Comparison of ENCODE assay signal across 15 cellular contexts in the genomic region with DNA sequence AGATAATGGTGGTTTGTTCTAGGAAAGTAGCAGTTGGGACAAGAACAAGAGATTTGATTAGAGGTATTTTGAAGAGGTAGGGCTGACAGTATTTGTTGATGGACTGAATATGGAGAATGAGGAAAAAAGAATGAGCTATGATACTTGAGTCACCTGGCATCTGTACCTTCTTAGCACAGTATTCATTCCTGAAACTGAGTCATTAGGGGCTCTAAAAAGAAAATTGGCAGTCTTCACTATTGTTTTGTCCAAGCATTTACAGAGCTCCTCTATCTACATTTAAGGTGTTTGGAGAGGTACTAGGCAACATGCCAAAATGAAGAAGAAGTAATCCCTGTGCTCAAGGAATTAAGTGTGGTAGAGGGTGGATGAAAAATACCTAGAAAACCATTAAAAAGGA.
DNase-seq lines count a peak whose midpoint lies in the region; ATAC-seq, FAIRE-seq and TF ChIP-seq lines count a peak whose summit lies in the region.
"Had no signal": no experiment of that assay in that cellular context is flagged by ENCODE, and none has a peak within 500 bp of the region (broad histone marks: within the 10 kb centered on the region; RNA-seq: fewer than 3 reads in every experiment).

No MANE protein-coding gene starts in this region.

- no peaks in the 10 kb centered on the region for H3K27me3 Mint-ChIP-seq in activated CD4-positive, alpha-beta memory T cell treated with anti-CD3 and anti-CD28 coated beads for 36 hours

- H3K36me3 Mint-ChIP-seq in activated CD4-positive, alpha-beta memory T cell treated with anti-CD3 and anti-CD28 coated beads for 36 hours = no peaks in the 10 kb centered on the region
- H3K36me3 Mint-ChIP-seq: CD4-positive, alpha-beta memory T cell had no signal

- ATAC-seq in left lung (peak; percentile 46), HG02852 (IDR thresholded peaks at IDR 0.05; ENCODE audit: unreplicated experiment) (no peak)

- H2AFZ ChIP-seq in GM23248 = no peak overlapping the region
- no peak overlapping the region for H2AFZ ChIP-seq in endothelial cell of umbilical vein (ENCODE audit: low read depth, low read length)

- H3K9me3 ChIP-seq in GM23248 (ENCODE audit: low read depth) (no peaks in the 10 kb centered on the region), endothelial cell of umbilical vein (replicated peaks; ENCODE audit: control insufficient read depth, insufficient read depth, low read length) (no peaks in the 10 kb centered on the region), left lung (no peaks in the 10 kb centered on the region)
- H3K9me3 ChIP-seq: BLaER1, HAP-1 had no signal

- peak; percentile 73 for FAIRE-seq in endothelial cell of umbilical vein (lab: Jason Lieb, UNC)

- dilution Hi-C loops in endothelial cell of umbilical vein (cut with MboI; ENCODE audit: extremely low pct_ligation_motif_present, low sequenced_read_pairs) = no loop called here

- no peak overlapping the region for H3K9ac ChIP-seq in GM23248
- no peak overlapping the region for H3K9ac ChIP-seq in endothelial cell of umbilical vein (replicated peaks; ENCODE audit: extremely low read depth, insufficient read depth, low read length)
- H3K9ac ChIP-seq: BLaER1 had no signal

- H4K20me1 ChIP-seq in GM23248 (ENCODE audit: insufficient read depth) (no peaks in the 10 kb centered on the region), endothelial cell of umbilical vein (replicated peaks; ENCODE audit: control insufficient read depth, extremely low read depth, insufficient read depth, low read length) (no peaks in the 10 kb centered on the region)

- H3K27me3 ChIP-seq in GM23248 (replicated peaks; ENCODE audit: insufficient read depth) (no peaks in the 10 kb centered on the region), endothelial cell of umbilical vein (ENCODE audit: control insufficient read depth in 2 of 2, insufficient read depth in 2 of 2, low read length in 2 of 2) (no peaks in the 10 kb centered on the region), left lung (no peaks in the 10 kb centered on the region)

- H3K4me1 Mint-ChIP-seq in activated CD4-positive, alpha-beta memory T cell treated with anti-CD3 and anti-CD28 coated beads for 36 hours (ENCODE audit: low read depth) = no peaks in the 10 kb centered on the region
- H3K4me1 Mint-ChIP-seq: CD4-positive, alpha-beta memory T cell had no signal

- no peak overlapping the region for H3K27ac ChIP-seq in GM23248
- no peak overlapping the region for H3K27ac ChIP-seq in RWPE1
- no peak overlapping the region for H3K27ac ChIP-seq in endothelial cell of umbilical vein (ENCODE audit: insufficient read depth, low read depth, low read length)
- H3K27ac ChIP-seq in left lung = no peak overlapping the region
- H3K27ac ChIP-seq: BLaER1 had no signal

- H3K4me1 ChIP-seq in GM23248 (ENCODE audit: insufficient read depth) (no peaks in the 10 kb centered on the region), endothelial cell of umbilical vein (ENCODE audit: control insufficient read depth, extremely low read depth, insufficient read depth, low read length) (peaks cover 45% of the 10 kb centered on the region), left lung (no peaks in the 10 kb centered on the region)
- H3K4me1 ChIP-seq: BLaER1, HAP-1 had no signal

- H3K79me2 ChIP-seq in GM23248 (ENCODE audit: insufficient read depth) (no peaks in the 10 kb centered on the region), endothelial cell of umbilical vein (ENCODE audit: control insufficient read depth, insufficient read depth, low read length) (peaks cover 3% of the 10 kb centered on the region)

- in situ Hi-C loops in GM23248 (cut with MboI) = no loop called here

- no peak overlapping the region for H3K27ac Mint-ChIP-seq in activated CD4-positive, alpha-beta memory T cell treated with anti-CD3 and anti-CD28 coated beads for 36 hours
- H3K27ac Mint-ChIP-seq: CD4-positive, alpha-beta memory T cell had no signal

- POLR2A ChIA-PET in RWPE1 (lab: Yijun Ruan, JAX; ENCODE audit: low non-redundant PET) (no interaction called here), endothelial cell of umbilical vein (lab: Charles Lee) (no interaction called here)
- POLR2A ChIA-PET in activated CD4-positive, alpha-beta memory T cell treated with anti-CD3 and anti-CD28 coated beads for 36 hours (lab: Charles Lee) = no interaction called here

- H3K4me3 Mint-ChIP-seq in activated CD4-positive, alpha-beta memory T cell treated with anti-CD3 and anti-CD28 coated beads for 36 hours = no peak overlapping the region
- H3K4me3 Mint-ChIP-seq: CD4-positive, alpha-beta memory T cell had no signal

- no peaks in the 10 kb centered on the region for H3K9me3 Mint-ChIP-seq in activated CD4-positive, alpha-beta memory T cell treated with anti-CD3 and anti-CD28 coated beads for 36 hours

- no peaks in the 10 kb centered on the region for H3K9me1 ChIP-seq in endothelial cell of umbilical vein (replicated peaks; ENCODE audit: control insufficient read depth, extremely low read depth, insufficient read depth, low read length)

- TF ChIP-seq POLR2A in endothelial cell of umbilical vein (IDR thresholded peaks at IDR 0.05; ENCODE audit: low read depth, low read length) = no peak

- BruUV-seq in endothelial cell of umbilical vein (replicated peaks; lab: Mats Ljungman, UMichigan) = no TSS peak

- H3K4me3 ChIP-seq in GM23248 (no peak overlapping the region), endothelial cell of umbilical vein (replicated peaks in 1 of 3; ENCODE audit: insufficient read depth in 1 of 3, low read depth in 1 of 3, low read length in 3 of 3) (no peak overlapping the region), left lung (no peak overlapping the region)
- H3K4me3 ChIP-seq: BLaER1, HAP-1 had no signal

- CTCF ChIA-PET in RWPE1 (lab: Yijun Ruan, JAX) (interaction anchor here (0.6 kb wide), 1 partner anchor 1784 kb away, joined by 4 read pairs; no protein-coding TSS in a partner anchor), endothelial cell of umbilical vein (lab: Charles Lee) (interaction anchor here (1.1 kb wide), 1 partner anchor 34 kb away, joined by 4 read pairs; no protein-coding TSS in a partner anchor)
- CTCF ChIA-PET in activated CD4-positive, alpha-beta memory T cell treated with anti-CD3 and anti-CD28 coated beads for 36 hours (lab: Charles Lee) = no interaction called here

- no peaks in the 10 kb centered on the region for H3K36me3 ChIP-seq in GM23248 (ENCODE audit: low read depth)
- H3K36me3 ChIP-seq in endothelial cell of umbilical vein (ENCODE audit: control insufficient read depth in 2 of 2, extremely low read depth in 1 of 2, insufficient read depth in 2 of 2, low read length in 2 of 2) = no peaks in the 10 kb centered on the region
- H3K36me3 ChIP-seq in left lung = no peaks in the 10 kb centered on the region
- H3K36me3 ChIP-seq: BLaER1, HAP-1 had no signal

- TF ChIP-seq CTCF in RWPE1 (conservative IDR thresholded peaks at IDR 0.05; ENCODE audit: low read depth) (no peak), endothelial cell of umbilical vein (IDR thresholded peaks at IDR 0.05; ENCODE audit: extremely low read depth in 1 of 2, insufficient read depth in 1 of 2, low read depth in 1 of 2, low read length in 2 of 2) (no peak), left lung (IDR thresholded peaks at IDR 0.05) (no peak)

- H3K4me2 ChIP-seq in GM23248 (ENCODE audit: unreplicated experiment) (no peak overlapping the region), endothelial cell of umbilical vein (ENCODE audit: insufficient read depth, low read length) (no peak overlapping the region)
- H3K4me2 ChIP-seq: BLaER1 had no signal

- no peaks in the 10 kb centered on the region for H3K9me2 ChIP-seq in GM23248 (ENCODE audit: insufficient read depth)

- intact Hi-C loops in endothelial cell of umbilical vein (cut with micrococcal nuclease) (no loop called here), left lung (cut with DNase I) (no loop called here)
- intact Hi-C loops in activated CD4-positive, alpha-beta memory T cell treated with anti-CD3 and anti-CD28 coated beads for 36 hours (cut with micrococcal nuclease) = no loop called here

- DNase-seq in GM23248 = peak; percentile 41
- DNase-seq in RWPE1 (ENCODE audit: low spot score) = peak; percentile 28
- no peak for DNase-seq in endothelial cell of umbilical vein (ENCODE audit: low read depth, low spot score)
- no peak for DNase-seq in left lung
- DNase-seq in activated gamma-delta T cell (lab: John Stamatoyannopoulos, UW) = no peak
- DNase-seq in activated CD4-positive, alpha-beta memory T cell treated with anti-CD3 and anti-CD28 coated beads for 36 hours = no peak
- DNase-seq: CD4-positive, alpha-beta memory T cell; DMS153; GDM1; Kasumi-1; NCI-H1105; NCI-H2081 had no signal

- no peaks in the 10 kb centered on the region for H3F3A ChIP-seq in GM23248 (ENCODE audit: insufficient read depth)

TF ChIP-seq in endothelial cell of umbilical vein, 7 proteins besides CTCF, POLR2A, EP300 and RAD21:
- TF ChIP-seq FOS (IDR thresholded peaks at IDR 0.05; ENCODE audit: borderline replicate concordance, insufficient read depth, low read length) (no peak), POLR2AphosphoS5 (IDR thresholded peaks at IDR 0.05; ENCODE audit: insufficient read depth, low read depth, low read length) (no peak), MYC (IDR thresholded peaks at IDR 0.05; ENCODE audit: low read depth, low read length) (no peak), JUN (IDR thresholded peaks at IDR 0.05; ENCODE audit: borderline replicate concordance, insufficient read depth, insufficient read length, low read depth) (no peak), EZH2 (IDR thresholded peaks at IDR 0.05; ENCODE audit: borderline replicate concordance, low read depth, low read length, severe bottlenecking) (no peak), GATA2 (IDR thresholded peaks at IDR 0.05; ENCODE audit: insufficient read depth, insufficient read length, low read depth, low read length) (no peak)
- TF ChIP-seq, protein P1, sequence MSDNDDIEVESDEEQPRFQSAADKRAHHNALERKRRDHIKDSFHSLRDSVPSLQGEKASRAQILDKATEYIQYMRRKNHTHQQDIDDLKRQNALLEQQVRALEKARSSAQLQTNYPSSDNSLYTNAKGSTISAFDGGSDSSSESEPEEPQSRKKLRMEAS (IDR thresholded peaks at IDR 0.05; ENCODE audit: insufficient read depth, insufficient read length) = no peak
TF ChIP-seq in endothelial cell of umbilical vein: peak in this region for 0.

Comparison
In these comparisons a context has a peak if more than half of its experiments do, and no peak if none do; other contexts are left out.
1. DNase-seq: peak in GM23248 (single experiment) and RWPE1 (single experiment); none in endothelial cell of umbilical vein (single experiment), left lung (0 of 2), activated gamma-delta T cell (single experiment) and activated CD4-positive, alpha-beta memory T cell treated with anti-CD3 and anti-CD28 coated beads for 36 hours (single experiment).